ENCODE assay signal across 16 cellular contexts in the genomic region with DNA sequence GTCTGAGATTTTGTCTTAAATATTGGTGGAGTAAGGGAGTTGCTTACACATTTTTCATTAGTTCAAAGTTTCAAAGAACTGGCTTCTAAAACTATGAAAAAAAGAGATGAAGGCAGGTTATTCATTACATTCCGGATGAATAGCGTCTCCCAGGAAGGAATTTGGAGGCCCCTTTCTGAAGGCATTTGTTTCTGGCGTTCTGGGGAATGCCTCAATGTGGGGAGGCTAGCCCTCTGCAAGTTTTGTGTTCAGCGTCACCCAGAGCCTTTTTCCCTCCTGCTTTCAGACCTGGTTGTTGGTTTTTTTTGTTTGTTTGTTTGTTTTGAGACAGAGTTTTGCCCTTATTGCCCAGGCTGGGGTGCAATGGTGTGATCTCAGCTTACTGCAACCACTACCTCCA. TPM values are rescaled to one million over a fixed set of nuclear protein-coding genes. Genes with fewer than 3 reads are reported as not detected.
"Had no signal": no experiment of that assay in that cellular context is flagged by ENCODE, and none has a peak within 500 bp of the region (broad histone marks: within the 10 kb centered on the region; RNA-seq: fewer than 3 reads in every experiment).

No MANE protein-coding gene starts in this region.

- H3K27ac Mint-ChIP-seq: activated naive CD4-positive, alpha-beta T cell treated with anti-CD3 and anti-CD28 coated beads for 36 hours; activated T-helper 17 cell treated with anti-CD3 and anti-CD28 coated beads, Interleukin-2, amount 50 U/mL, for 72 hours; dendritic cell treated with granulocyte-macrophage colony-stimulating factor and Interleukin-4, amounts not matched to agents 40 ng/mL and 50 ng/mL, for 4 days; nephron progenitor cell; T-helper 17 cell had no signal

- H3K36me3 ChIP-seq: left lung, right atrium auricular region had no signal

- H3K4me3 Mint-ChIP-seq: activated naive CD4-positive, alpha-beta T cell treated with anti-CD3 and anti-CD28 coated beads for 36 hours; activated T-helper 17 cell treated with anti-CD3 and anti-CD28 coated beads, Interleukin-2, amount 50 U/mL, for 72 hours; central memory CD8-positive, alpha-beta T cell; dendritic cell treated with granulocyte-macrophage colony-stimulating factor and Interleukin-4, amounts not matched to agents 40 ng/mL and 50 ng/mL, for 4 days; nephron progenitor cell; T-helper 17 cell had no signal

- H3K27me3 ChIP-seq: left lung, right atrium auricular region, upper lobe of left lung had no signal

- H3K9me3 ChIP-seq: left lung, right atrium auricular region, upper lobe of left lung had no signal

- H3K27ac ChIP-seq: left lung, upper lobe of left lung had no signal

- H3K9me3 Mint-ChIP-seq: activated naive CD4-positive, alpha-beta T cell treated with anti-CD3 and anti-CD28 coated beads for 36 hours; activated T-helper 17 cell treated with anti-CD3 and anti-CD28 coated beads, Interleukin-2, amount 50 U/mL, for 72 hours; central memory CD8-positive, alpha-beta T cell; dendritic cell treated with granulocyte-macrophage colony-stimulating factor and Interleukin-4, amounts not matched to agents 40 ng/mL and 50 ng/mL, for 4 days; nephron progenitor cell had no signal

- H3K4me1 Mint-ChIP-seq: activated T-helper 17 cell treated with anti-CD3 and anti-CD28 coated beads, Interleukin-2, amount 50 U/mL, for 72 hours; central memory CD8-positive, alpha-beta T cell; T-helper 17 cell had no signal

- DNase-seq: activated CD4-positive, alpha-beta T cell treated with anti-CD3 and anti-CD28 coated beads, Interleukin-2, amount 50 U/mL, for 1 hour; activated CD4-positive, CD25-positive, alpha-beta regulatory T cell; activated naive CD4-positive, alpha-beta T cell treated with anti-CD3 and anti-CD28 coated beads for 36 hours; activated T-cell treated with anti-CD3 and anti-CD28 coated beads for 4 hours; left lung; nephron progenitor cell; posterior cingulate gyrus; T-helper 17 cell; upper lobe of left lung had no signal

- H3K4me2 ChIP-seq: smooth muscle cell had no signal

- H3K4me3 ChIP-seq: left lung, right atrium auricular region, smooth muscle cell, upper lobe of left lung had no signal

- FAIRE-seq: islet of Langerhans, TTC549 had no signal

- H3K27me3 Mint-ChIP-seq: dendritic cell treated with granulocyte-macrophage colony-stimulating factor and Interleukin-4, amounts not matched to agents 40 ng/mL and 50 ng/mL, for 4 days had no signal

RNA-seq across cellular contexts. Expression of a gene that starts 21.0 kb away (rescaled TPM):
- total RNA-seq: activated naive CD4-positive, alpha-beta T cell treated with anti-CD3 and anti-CD28 coated beads for 36 hours; smooth muscle cell had no signal
